ENCODE assay signal across 1 cellular context in the genomic region with DNA sequence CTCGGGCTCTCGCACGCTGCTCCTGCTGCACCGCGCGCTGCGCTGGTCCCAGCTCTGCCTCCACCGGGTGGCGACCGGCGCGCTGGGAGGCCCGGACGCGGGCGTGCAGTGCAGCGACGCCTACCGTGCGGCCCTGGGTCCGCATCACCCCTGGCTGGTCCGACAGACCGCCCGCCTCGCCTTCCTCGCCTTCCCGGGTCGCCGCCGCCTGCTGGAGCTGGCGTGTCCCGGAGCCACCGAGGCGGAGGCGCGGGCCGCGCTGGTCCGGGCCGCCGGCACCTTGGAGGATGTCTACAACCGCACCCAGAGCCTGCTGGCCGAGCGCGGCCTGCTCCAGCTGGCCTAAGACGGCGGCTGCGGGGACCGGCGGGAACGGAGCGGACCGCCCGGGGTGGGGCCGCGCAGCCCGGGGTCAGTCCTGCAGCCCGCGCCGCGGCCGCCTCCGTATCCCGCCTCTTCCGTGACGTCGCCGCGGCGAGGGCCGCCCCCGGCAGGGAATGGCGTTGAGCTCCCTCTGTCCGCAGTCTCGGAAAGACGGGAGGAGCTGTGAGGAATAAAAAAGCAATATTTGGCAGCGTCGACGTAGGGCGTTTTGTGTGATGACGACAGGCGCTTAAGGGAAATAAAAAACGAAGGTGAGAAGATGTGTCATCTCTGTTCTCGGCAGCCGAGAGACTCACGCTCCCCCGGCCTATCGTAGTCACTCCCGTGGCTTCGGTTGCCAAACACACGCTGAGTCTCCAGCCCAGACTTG.
TF ChIP-seq lines count a peak whose summit lies in the region.

No MANE protein-coding gene starts in this region.

TF ChIP-seq in HepG2, 621 proteins besides CTCF, POLR2A, EP300 and RAD21 (continued from another document and continues in another):
- TF ChIP-seq, protein P1, sequence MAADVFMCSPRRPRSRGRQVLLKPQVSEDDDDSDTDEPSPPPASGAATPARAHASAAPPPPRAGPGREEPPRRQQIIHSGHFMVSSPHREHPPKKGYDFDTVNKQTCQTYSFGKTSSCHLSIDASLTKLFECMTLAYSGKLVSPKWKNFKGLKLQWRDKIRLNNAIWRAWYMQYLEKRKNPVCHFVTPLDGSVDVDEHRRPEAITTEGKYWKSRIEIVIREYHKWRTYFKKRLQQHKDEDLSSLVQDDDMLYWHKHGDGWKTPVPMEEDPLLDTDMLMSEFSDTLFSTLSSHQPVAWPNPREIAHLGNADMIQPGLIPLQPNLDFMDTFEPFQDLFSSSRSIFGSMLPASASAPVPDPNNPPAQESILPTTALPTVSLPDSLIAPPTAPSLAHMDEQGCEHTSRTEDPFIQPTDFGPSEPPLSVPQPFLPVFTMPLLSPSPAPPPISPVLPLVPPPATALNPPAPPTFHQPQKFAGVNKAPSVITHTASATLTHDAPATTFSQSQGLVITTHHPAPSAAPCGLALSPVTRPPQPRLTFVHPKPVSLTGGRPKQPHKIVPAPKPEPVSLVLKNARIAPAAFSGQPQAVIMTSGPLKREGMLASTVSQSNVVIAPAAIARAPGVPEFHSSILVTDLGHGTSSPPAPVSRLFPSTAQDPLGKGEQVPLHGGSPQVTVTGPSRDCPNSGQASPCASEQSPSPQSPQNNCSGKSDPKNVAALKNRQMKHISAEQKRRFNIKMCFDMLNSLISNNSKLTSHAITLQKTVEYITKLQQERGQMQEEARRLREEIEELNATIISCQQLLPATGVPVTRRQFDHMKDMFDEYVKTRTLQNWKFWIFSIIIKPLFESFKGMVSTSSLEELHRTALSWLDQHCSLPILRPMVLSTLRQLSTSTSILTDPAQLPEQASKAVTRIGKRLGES (CRISPR knock-in tag; IDR thresholded peaks at IDR 0.05; ENCODE audit: borderline replicate concordance) = peak; percentile 36; the same call in 1 of the 2 replicates
- TF ChIP-seq TAF1 (CRISPR knock-in tag; IDR thresholded peaks at IDR 0.05) (peak; percentile 69), CBFB (CRISPR knock-in tag; IDR thresholded peaks at IDR 0.05) (no peak; the same call in 1 of the 2 replicates), MIXL1 (CRISPR knock-in tag; IDR thresholded peaks at IDR 0.05) (no peak), ZNF205 (CRISPR knock-in tag; IDR thresholded peaks at IDR 0.05) (no peak), ATM (IDR thresholded peaks at IDR 0.05; ENCODE audit: borderline replicate concordance) (no peak), TARDBP (CRISPR knock-in tag; IDR thresholded peaks at IDR 0.05) (peak; percentile 58; the same call in 1 of the 2 replicates), ZNF460 (CRISPR knock-in tag; IDR thresholded peaks at IDR 0.05; ENCODE audit: borderline replicate concordance) (peak; percentile 78), MAZ (IDR thresholded peaks at IDR 0.05; ENCODE audit: borderline replicate concordance, low read depth, low read length) (no peak), MAZ (CRISPR knock-in tag; IDR thresholded peaks at IDR 0.05; ENCODE audit: low read depth) (peak; percentile 72), ZNF326 (CRISPR knock-in tag; IDR thresholded peaks at IDR 0.05; ENCODE audit: borderline replicate concordance) (no peak), HNRNPL (IDR thresholded peaks at IDR 0.05; ENCODE audit: low read depth, low read length) (no peak), XRCC5 (optimal IDR thresholded peaks at IDR 0.05; ENCODE audit: low read length) (peak; percentile 48), ZNF776 (CRISPR knock-in tag; IDR thresholded peaks at IDR 0.05) (peak; percentile 27; the same call in 1 of the 2 replicates), FOXC1 (CRISPR knock-in tag; IDR thresholded peaks at IDR 0.05; ENCODE audit: borderline replicate concordance) (peak; percentile 26; the same call in 1 of the 2 replicates), ATF7 (IDR thresholded peaks at IDR 0.05) (no peak), ATF7 (CRISPR knock-in tag; IDR thresholded peaks at IDR 0.05) (no peak), MBNL3 (CRISPR knock-in tag; conservative IDR thresholded peaks at IDR 0.05) (no peak), FOXA1 (IDR thresholded peaks at IDR 0.05) (no peak), FOXA1 (CRISPR knock-in tag; IDR thresholded peaks at IDR 0.05) (0 out of 2 replicates have a peak, but pooled peaks have one; percentile 39), MZF1 (CRISPR knock-in tag; IDR thresholded peaks at IDR 0.05; ENCODE audit: borderline replicate concordance) (no peak), ZNF234 (CRISPR knock-in tag; conservative IDR thresholded peaks at IDR 0.05) (peak; percentile 88; the same call in 1 of the 2 replicates), ZNF263 (CRISPR knock-in tag; IDR thresholded peaks at IDR 0.05) (peak; percentile 59; the same call in 1 of the 2 replicates), ZNF34 (CRISPR knock-in tag; IDR thresholded peaks at IDR 0.05; ENCODE audit: borderline replicate concordance) (peak; percentile 44; the same call in 1 of the 2 replicates), SMC3 (IDR thresholded peaks at IDR 0.05; ENCODE audit: low read length) (peak; percentile 26; the same call in 1 of the 2 replicates), ZNF451 (CRISPR knock-in tag; IDR thresholded peaks at IDR 0.05) (peak; percentile 57; the same call in 1 of the 2 replicates), ZNF839 (CRISPR knock-in tag; IDR thresholded peaks at IDR 0.05; ENCODE audit: borderline replicate concordance) (no peak), POGZ (CRISPR knock-in tag; IDR thresholded peaks at IDR 0.05) (0 out of 2 replicates have a peak, but pooled peaks have one; percentile 10), KLF13 (CRISPR knock-in tag; IDR thresholded peaks at IDR 0.05) (no peak), ZMYM4 (CRISPR knock-in tag; IDR thresholded peaks at IDR 0.05) (peak; percentile 59), HNRNPK (IDR thresholded peaks at IDR 0.05; ENCODE audit: low read depth, low read length, poor library complexity, severe bottlenecking) (peak; percentile 81), ZNF563 (CRISPR knock-in tag; IDR thresholded peaks at IDR 0.05) (peak; percentile 85), ZNF468 (CRISPR knock-in tag; IDR thresholded peaks at IDR 0.05) (peak; percentile 61; the same call in 1 of the 2 replicates), ZFP37 (CRISPR knock-in tag; IDR thresholded peaks at IDR 0.05; ENCODE audit: borderline replicate concordance) (no peak), DNMT3B (CRISPR knock-in tag; conservative IDR thresholded peaks at IDR 0.05) (no peak), ZNF850 (CRISPR knock-in tag; conservative IDR thresholded peaks at IDR 0.05) (no peak), ZC3H13 (CRISPR knock-in tag; IDR thresholded peaks at IDR 0.05) (peak; percentile 97), SMYD3 (CRISPR knock-in tag; IDR thresholded peaks at IDR 0.05) (no peak), ZNF143 (CRISPR knock-in tag; IDR thresholded peaks at IDR 0.05) (peak; percentile 46), ZNF17 (CRISPR knock-in tag; IDR thresholded peaks at IDR 0.05) (no peak), NR2F6 (IDR thresholded peaks at IDR 0.05) (no peak), NR2F6 (CRISPR knock-in tag; IDR thresholded peaks at IDR 0.05) (peak; percentile 38; the same call in 1 of the 2 replicates), MXI1 (IDR thresholded peaks at IDR 0.05; ENCODE audit: borderline replicate concordance, low read depth, low read length) (peak; percentile 59; the same call in 1 of the 3 replicates), KDM2A (CRISPR knock-in tag; IDR thresholded peaks at IDR 0.05; ENCODE audit: borderline replicate concordance, low read depth) (peak; percentile 69; the same call in 1 of the 2 replicates)
- TF ChIP-seq, protein P2, sequence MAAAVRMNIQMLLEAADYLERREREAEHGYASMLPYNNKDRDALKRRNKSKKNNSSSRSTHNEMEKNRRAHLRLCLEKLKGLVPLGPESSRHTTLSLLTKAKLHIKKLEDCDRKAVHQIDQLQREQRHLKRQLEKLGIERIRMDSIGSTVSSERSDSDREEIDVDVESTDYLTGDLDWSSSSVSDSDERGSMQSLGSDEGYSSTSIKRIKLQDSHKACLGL (CRISPR knock-in tag; IDR thresholded peaks at IDR 0.05) = no peak; the same call in none of the 2 replicates
- TF ChIP-seq, protein P3, sequence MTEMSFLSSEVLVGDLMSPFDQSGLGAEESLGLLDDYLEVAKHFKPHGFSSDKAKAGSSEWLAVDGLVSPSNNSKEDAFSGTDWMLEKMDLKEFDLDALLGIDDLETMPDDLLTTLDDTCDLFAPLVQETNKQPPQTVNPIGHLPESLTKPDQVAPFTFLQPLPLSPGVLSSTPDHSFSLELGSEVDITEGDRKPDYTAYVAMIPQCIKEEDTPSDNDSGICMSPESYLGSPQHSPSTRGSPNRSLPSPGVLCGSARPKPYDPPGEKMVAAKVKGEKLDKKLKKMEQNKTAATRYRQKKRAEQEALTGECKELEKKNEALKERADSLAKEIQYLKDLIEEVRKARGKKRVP (CRISPR knock-in tag; IDR thresholded peaks at IDR 0.05) = peak in 1 of 2 experiments; percentile 69; a peak in 2 of 4 replicates
- TF ChIP-seq, protein P4, sequence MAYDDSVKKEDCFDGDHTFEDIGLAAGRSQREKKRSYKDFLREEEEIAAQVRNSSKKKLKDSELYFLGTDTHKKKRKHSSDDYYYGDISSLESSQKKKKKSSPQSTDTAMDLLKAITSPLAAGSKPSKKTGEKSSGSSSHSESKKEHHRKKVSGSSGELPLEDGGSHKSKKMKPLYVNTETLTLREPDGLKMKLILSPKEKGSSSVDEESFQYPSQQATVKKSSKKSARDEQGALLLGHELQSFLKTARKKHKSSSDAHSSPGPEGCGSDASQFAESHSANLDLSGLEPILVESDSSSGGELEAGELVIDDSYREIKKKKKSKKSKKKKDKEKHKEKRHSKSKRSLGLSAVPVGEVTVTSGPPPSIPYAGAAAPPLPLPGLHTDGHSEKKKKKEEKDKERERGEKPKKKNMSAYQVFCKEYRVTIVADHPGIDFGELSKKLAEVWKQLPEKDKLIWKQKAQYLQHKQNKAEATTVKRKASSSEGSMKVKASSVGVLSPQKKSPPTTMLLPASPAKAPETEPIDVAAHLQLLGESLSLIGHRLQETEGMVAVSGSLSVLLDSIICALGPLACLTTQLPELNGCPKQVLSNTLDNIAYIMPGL (CRISPR knock-in tag; IDR thresholded peaks at IDR 0.05; ENCODE audit: borderline replicate concordance in 1 of 2, low read depth in 1 of 2) = peak; percentile 95 to 98
- TF ChIP-seq, protein P5, sequence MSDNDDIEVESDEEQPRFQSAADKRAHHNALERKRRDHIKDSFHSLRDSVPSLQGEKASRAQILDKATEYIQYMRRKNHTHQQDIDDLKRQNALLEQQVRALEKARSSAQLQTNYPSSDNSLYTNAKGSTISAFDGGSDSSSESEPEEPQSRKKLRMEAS (IDR thresholded peaks at IDR 0.05) = peak; percentile 65
- TF ChIP-seq, protein P6, sequence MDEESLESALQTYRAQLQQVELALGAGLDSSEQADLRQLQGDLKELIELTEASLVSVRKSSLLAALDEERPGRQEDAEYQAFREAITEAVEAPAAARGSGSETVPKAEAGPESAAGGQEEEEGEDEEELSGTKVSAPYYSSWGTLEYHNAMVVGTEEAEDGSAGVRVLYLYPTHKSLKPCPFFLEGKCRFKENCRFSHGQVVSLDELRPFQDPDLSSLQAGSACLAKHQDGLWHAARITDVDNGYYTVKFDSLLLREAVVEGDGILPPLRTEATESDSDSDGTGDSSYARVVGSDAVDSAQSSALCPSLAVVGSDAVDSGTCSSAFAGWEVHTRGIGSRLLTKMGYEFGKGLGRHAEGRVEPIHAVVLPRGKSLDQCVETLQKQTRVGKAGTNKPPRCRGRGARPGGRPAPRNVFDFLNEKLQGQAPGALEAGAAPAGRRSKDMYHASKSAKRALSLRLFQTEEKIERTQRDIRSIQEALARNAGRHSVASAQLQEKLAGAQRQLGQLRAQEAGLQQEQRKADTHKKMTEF (CRISPR knock-in tag; IDR thresholded peaks at IDR 0.05) = peak; percentile 55; the same call in 1 of the 2 replicates
- TF ChIP-seq, protein P7, sequence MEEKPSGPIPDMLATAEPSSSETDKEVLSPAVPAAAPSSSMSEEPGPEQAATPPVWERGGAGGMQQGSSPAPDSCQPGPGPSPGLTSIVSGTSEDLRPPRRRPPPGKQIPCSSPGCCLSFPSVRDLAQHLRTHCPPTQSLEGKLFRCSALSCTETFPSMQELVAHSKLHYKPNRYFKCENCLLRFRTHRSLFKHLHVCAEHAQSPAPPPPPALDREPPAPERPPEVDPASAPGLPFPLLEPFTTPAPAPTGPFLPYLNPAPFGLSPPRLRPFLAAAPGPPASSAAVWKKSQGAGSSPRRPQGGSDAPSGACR (CRISPR knock-in tag; IDR thresholded peaks at IDR 0.05) = no peak
- TF ChIP-seq, protein P8, sequence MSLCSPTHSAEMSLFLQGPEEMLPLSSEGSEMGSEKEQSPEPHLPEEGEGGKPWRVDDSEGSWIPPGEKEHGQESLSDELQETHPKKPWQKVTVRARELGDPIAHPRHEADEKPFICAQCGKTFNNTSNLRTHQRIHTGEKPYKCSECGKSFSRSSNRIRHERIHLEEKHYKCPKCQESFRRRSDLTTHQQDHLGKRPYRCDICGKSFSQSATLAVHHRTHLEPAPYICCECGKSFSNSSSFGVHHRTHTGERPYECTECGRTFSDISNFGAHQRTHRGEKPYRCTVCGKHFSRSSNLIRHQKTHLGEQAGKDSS (CRISPR knock-in tag; IDR thresholded peaks at IDR 0.05; ENCODE audit: borderline replicate concordance, low read depth) = peak; percentile 77; the same call in 1 of the 2 replicates
- TF ChIP-seq, protein P9, sequence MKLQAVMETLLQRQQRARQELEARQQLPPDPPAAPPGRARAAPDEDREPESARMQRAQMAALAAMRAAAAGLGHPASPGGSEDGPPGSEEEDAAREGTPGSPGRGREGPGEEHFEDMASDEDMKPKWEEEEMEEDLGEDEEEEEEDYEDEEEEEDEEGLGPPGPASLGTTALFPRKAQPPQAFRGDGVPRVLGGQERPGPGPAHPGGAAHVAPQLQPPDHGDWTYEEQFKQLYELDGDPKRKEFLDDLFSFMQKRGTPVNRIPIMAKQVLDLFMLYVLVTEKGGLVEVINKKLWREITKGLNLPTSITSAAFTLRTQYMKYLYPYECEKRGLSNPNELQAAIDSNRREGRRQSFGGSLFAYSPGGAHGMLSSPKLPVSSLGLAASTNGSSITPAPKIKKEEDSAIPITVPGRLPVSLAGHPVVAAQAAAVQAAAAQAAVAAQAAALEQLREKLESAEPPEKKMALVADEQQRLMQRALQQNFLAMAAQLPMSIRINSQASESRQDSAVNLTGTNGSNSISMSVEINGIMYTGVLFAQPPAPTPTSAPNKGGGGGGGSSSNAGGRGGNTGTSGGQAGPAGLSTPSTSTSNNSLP (IDR thresholded peaks at IDR 0.05; ENCODE audit: low read depth, low read length) = no peak
- TF ChIP-seq, protein P10, sequence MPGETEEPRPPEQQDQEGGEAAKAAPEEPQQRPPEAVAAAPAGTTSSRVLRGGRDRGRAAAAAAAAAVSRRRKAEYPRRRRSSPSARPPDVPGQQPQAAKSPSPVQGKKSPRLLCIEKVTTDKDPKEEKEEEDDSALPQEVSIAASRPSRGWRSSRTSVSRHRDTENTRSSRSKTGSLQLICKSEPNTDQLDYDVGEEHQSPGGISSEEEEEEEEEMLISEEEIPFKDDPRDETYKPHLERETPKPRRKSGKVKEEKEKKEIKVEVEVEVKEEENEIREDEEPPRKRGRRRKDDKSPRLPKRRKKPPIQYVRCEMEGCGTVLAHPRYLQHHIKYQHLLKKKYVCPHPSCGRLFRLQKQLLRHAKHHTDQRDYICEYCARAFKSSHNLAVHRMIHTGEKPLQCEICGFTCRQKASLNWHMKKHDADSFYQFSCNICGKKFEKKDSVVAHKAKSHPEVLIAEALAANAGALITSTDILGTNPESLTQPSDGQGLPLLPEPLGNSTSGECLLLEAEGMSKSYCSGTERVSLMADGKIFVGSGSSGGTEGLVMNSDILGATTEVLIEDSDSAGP (CRISPR knock-in tag; IDR thresholded peaks at IDR 0.05; ENCODE audit: borderline replicate concordance) = peak; percentile 84
